Comparison of ENCODE assay signal across 8 cellular contexts in the genomic region with DNA sequence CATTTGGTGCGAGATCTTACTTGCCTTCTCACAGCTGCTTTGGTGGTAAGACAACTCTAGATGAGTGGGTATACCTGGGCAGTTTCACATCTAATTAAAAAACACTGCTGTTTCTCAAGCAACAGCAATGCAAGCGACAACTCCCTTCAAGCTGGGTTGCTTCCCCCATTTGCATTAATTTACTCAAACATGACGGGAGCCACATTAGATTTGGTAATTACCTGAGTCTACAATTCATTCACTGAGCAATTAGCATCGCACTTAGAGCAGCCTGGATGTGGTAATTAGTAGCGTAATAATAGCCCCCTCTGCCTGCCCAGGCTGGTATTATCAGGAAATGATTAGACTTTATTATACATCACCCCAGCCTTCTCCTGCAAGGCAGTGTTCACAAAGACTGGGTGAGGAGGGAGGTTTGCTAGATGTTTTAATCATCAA.
DNase-seq lines count a peak whose midpoint lies in the region; TF ChIP-seq lines count a peak whose summit lies in the region.

No MANE protein-coding gene starts in this region.

- no peak for TF ChIP-seq EP300 in suprapubic skin (IDR thresholded peaks at IDR 0.05)

- H3K79me2 ChIP-seq in GM23248 (ENCODE audit: insufficient read depth), result no peaks in the 10 kb centered on the region

- H3K27ac Mint-ChIP-seq in brain, result peak overlapping the region in 1 of 5 experiments; percentile 21

- H3K4me1 ChIP-seq in GM23248 (ENCODE audit: insufficient read depth) (no peaks in the 10 kb centered on the region), suprapubic skin (no peaks in the 10 kb centered on the region), colonic mucosa (no peaks in the 10 kb centered on the region)

- 36% methylated on average over 5 of the region's 5 CpGs for WGBS in GM23248 (ENCODE audit: low coverage in 1 of 2, low lambda C conversion rate in 2 of 2, missing lambda C conversion rate in 2 of 2), 2 experiments
- WGBS in suprapubic skin, result 31% methylated on average over 5 of the region's 5 CpGs

- no peak overlapping the region for H3K9ac ChIP-seq in GM23248
- no peak overlapping the region for H3K9ac ChIP-seq in colonic mucosa (ENCODE audit: low read depth in 2 of 2, low read length in 2 of 2)

- no peak overlapping the region for H2AFZ ChIP-seq in GM23248

- H3K9me3 Mint-ChIP-seq in brain, result no peaks in the 10 kb centered on the region

- H3K4me2 ChIP-seq in GM23248 (ENCODE audit: unreplicated experiment), result no peak overlapping the region

- intact Hi-C loops in colonic mucosa (cut with DNase I), result no loop called here

- no peaks in the 10 kb centered on the region for H3K9me3 ChIP-seq in GM23248 (ENCODE audit: low read depth)
- H3K9me3 ChIP-seq in suprapubic skin, result no peaks in the 10 kb centered on the region
- no peaks in the 10 kb centered on the region for H3K9me3 ChIP-seq in colonic mucosa

- peaks cover 15% of the 10 kb centered on the region for H3K27me3 Mint-ChIP-seq in brain

- peak overlapping the region in 1 of 5 experiments; percentile 31 for H3K4me3 Mint-ChIP-seq in brain

- no peaks in the 10 kb centered on the region for H3K36me3 Mint-ChIP-seq in brain

- H3K9me2 ChIP-seq in GM23248 (ENCODE audit: insufficient read depth), result no peaks in the 10 kb centered on the region

- no peaks in the 10 kb centered on the region for H3F3A ChIP-seq in GM23248 (ENCODE audit: insufficient read depth)

- H3K4me1 Mint-ChIP-seq in brain, result peaks cover 22% of the 10 kb centered on the region

- in situ Hi-C loops in GM23248 (cut with MboI), result no loop called here

- TF ChIP-seq CTCF in GM12864 (IDR thresholded peaks at IDR 0.05; ENCODE audit: low read depth, low read length, missing control alignments) (peak; percentile 27), brain (conservative IDR thresholded peaks at IDR 0.05) (peak; percentile 30 to 53), retinal pigment epithelial cell (conservative IDR thresholded peaks at IDR 0.05; ENCODE audit: low read depth, low read length) (peak; percentile 51), suprapubic skin (IDR thresholded peaks at IDR 0.05) (peak in 1 of 2 donors; percentile 9), colonic mucosa (IDR thresholded peaks at IDR 0.05) (no peak)

- TF ChIP-seq POLR2A in suprapubic skin (IDR thresholded peaks at IDR 0.05), result no peak

- DNase-seq in GM12864 (ENCODE audit: low read depth) (no peak), GM23248 (peak; percentile 21), NCI-H146 treated with DMSO at 0.1 percent for 48 hours (lab: John Stamatoyannopoulos, UW; ENCODE audit: unreplicated experiment) (peak; percentile 67), retinal pigment epithelial cell (ENCODE audit: low read depth) (no peak), NCI-H1048 (lab: John Stamatoyannopoulos, UW) (no peak), suprapubic skin (ENCODE audit: low spot score in 2 of 2) (no peak), colonic mucosa (no peak)

- H3K27ac ChIP-seq in GM23248 (no peak overlapping the region), suprapubic skin (no peak overlapping the region), colonic mucosa (no peak overlapping the region)

- H3K36me3 ChIP-seq in GM23248 (ENCODE audit: low read depth) (no peaks in the 10 kb centered on the region), suprapubic skin (no peaks in the 10 kb centered on the region), colonic mucosa (no peaks in the 10 kb centered on the region)

- H3K27me3 ChIP-seq in GM23248 (replicated peaks; ENCODE audit: insufficient read depth) (no peaks in the 10 kb centered on the region; the same call in 1 of the 2 replicates), suprapubic skin (no peaks in the 10 kb centered on the region), colonic mucosa (no peaks in the 10 kb centered on the region)

- H3K4me3 ChIP-seq in GM12864 (ENCODE audit: low read depth, low read length) (no peak overlapping the region), GM23248 (no peak overlapping the region), retinal pigment epithelial cell (ENCODE audit: low read length) (no peak overlapping the region), suprapubic skin (no peak overlapping the region), colonic mucosa (no peak overlapping the region)

- H4K20me1 ChIP-seq in GM23248 (ENCODE audit: insufficient read depth), result no peaks in the 10 kb centered on the region

Comparison
In these comparisons a context has a peak if more than half of its experiments do, and no peak if none do; other contexts are left out.
1. DNase-seq: peak in GM23248 (single experiment) and NCI-H146 treated with DMSO at 0.1 percent for 48 hours (single experiment); none in GM12864 (single experiment), retinal pigment epithelial cell (single experiment), NCI-H1048 (single experiment), suprapubic skin (0 of 2) and colonic mucosa (single experiment).